In genomic region chr2:190929919-190930318, GRCh38 we compare ENCODE assay signal across 1 cellular context.
TF ChIP-seq lines count a peak whose summit lies in the region.

No MANE protein-coding gene starts in this region.

TF ChIP-seq in IMR-90, 13 proteins besides CTCF, POLR2A, EP300 and RAD21 (continued from another document):
- TF ChIP-seq FOS (IDR thresholded peaks at IDR 0.05; ENCODE audit: low read depth, low read length), result no peak
- no peak for TF ChIP-seq RCOR1 (IDR thresholded peaks at IDR 0.05; ENCODE audit: insufficient replicate concordance, low read length)
- TF ChIP-seq ELK1 (IDR thresholded peaks at IDR 0.05; ENCODE audit: borderline replicate concordance, low read depth, low read length), result no peak
- TF ChIP-seq USF2 (IDR thresholded peaks at IDR 0.05; ENCODE audit: low read depth, low read length), result no peak
- TF ChIP-seq NFE2L2 (IDR thresholded peaks at IDR 0.05; ENCODE audit: low read depth, low read length), result no peak
- no peak for TF ChIP-seq MXI1 (IDR thresholded peaks at IDR 0.05; ENCODE audit: borderline replicate concordance, low read depth, low read length)
- TF ChIP-seq BHLHE40 (IDR thresholded peaks at IDR 0.05; ENCODE audit: low read depth, low read length), result no peak
- TF ChIP-seq MAFK (IDR thresholded peaks at IDR 0.05; ENCODE audit: low read depth, low read length), result no peak
- no peak for TF ChIP-seq CHD1 (IDR thresholded peaks at IDR 0.05; ENCODE audit: low read depth, low read length)
- TF ChIP-seq RFX5 (IDR thresholded peaks at IDR 0.05; ENCODE audit: low read depth, low read length), result no peak
- no peak for TF ChIP-seq CEBPB (IDR thresholded peaks at IDR 0.05; ENCODE audit: low read depth, low read length)
- no peak for TF ChIP-seq SMC3 (IDR thresholded peaks at IDR 0.05; ENCODE audit: low read depth, low read length)
